Comparison of ENCODE assay signal across 7 cellular contexts in the genomic region with DNA sequence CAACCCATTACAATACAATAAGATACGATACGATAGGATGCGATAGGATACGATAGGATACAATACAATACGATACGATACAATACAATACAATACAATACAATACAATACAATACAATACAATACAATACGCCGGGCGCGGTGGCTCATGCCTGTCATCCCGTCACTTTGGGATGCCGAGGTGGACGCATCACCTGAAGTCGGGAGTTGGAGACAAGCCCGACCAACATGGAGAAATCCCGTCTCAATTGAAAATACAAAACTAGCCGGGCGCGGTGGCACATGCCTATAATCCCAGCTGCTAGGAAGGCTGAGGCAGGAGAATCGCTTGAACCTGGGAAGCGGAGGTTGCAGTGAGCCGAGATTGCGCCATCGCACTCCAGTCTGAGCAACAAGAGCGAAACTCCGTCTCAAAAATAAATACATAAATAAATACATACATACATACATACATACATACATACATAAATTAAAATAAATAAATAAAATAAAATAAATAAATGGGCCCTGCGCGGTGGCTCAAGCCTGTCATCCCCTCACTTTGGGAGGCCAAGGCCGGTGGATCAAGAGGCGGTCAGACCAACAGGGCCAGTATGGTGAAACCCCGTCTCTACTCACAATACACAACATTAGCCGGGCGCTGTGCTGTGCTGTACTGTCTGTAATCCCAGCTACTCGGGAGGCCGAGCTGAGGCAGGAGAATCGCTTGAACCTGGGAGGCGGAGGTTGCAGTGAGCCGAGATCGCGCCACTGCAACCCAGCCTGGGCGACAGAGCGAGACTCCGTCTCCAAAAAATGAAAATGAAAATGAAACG.
DNase-seq lines count a peak whose midpoint lies in the region; ATAC-seq, FAIRE-seq and TF ChIP-seq lines count a peak whose summit lies in the region.
"Not testable (repeated sequence)": the region's sequence is repeated elsewhere in the genome, so short reads cannot be mapped to it uniquely, and the experiment has no call there.

No MANE protein-coding gene starts in this region.

- SMC1A ChIA-PET in GM12878 (lab: Charles Lee; ENCODE audit: uncharacterized antibody, unreplicated experiment), result not testable (repeated sequence)

- H3K9me3 ChIP-seq in GM12878 (replicated peaks; ENCODE audit: control insufficient read depth, insufficient read depth, low read length), result not testable (repeated sequence)

- not testable (repeated sequence) for H3K27ac Mint-ChIP-seq in memory B cell

- BruUV-seq in GM12878 (replicated peaks; lab: Mats Ljungman, UMichigan), result not testable (repeated sequence)

- ATAC-seq in GM18870 (IDR thresholded peaks at IDR 0.05; ENCODE audit: unreplicated experiment), result peak; percentile 63
- ATAC-seq in GM21381 (IDR thresholded peaks at IDR 0.05; ENCODE audit: unreplicated experiment), result peak; percentile 72
- ATAC-seq in HG02678 (IDR thresholded peaks at IDR 0.05; ENCODE audit: unreplicated experiment), result peak; percentile 66
- ATAC-seq in HG03103 (IDR thresholded peaks at IDR 0.05; ENCODE audit: low read depth, unreplicated experiment), result peak; percentile 60
- peak; percentile 66 for ATAC-seq in HG03575 (IDR thresholded peaks at IDR 0.05; ENCODE audit: extremely low read depth, insufficient number of reproducible peaks, low FRiP score, unreplicated experiment)
- peak; percentile 89 for ATAC-seq in GM12878
- peak; percentile 66 for ATAC-seq in memory B cell (ENCODE audit: low read depth)

- not testable (repeated sequence) for H3K4me3 Mint-ChIP-seq in memory B cell

- not testable (repeated sequence) for H3K4me1 Mint-ChIP-seq in memory B cell

- not testable (repeated sequence) for H3K79me2 ChIP-seq in GM12878 (ENCODE audit: control insufficient read depth, insufficient read depth, low read length)

- H3K27ac ChIP-seq in GM12878 (ENCODE audit: control insufficient read depth, insufficient read depth), result not testable (repeated sequence)

- TF ChIP-seq EP300 in GM12878 (IDR thresholded peaks at IDR 0.05; ENCODE audit: borderline replicate concordance in 1 of 2, control insufficient read depth in 1 of 2, low read depth in 2 of 2, low read length in 2 of 2), result not testable (repeated sequence)

- CTCF ChIA-PET in GM12878 (lab: Yijun Ruan, JAX), result not testable (repeated sequence)

- in situ Hi-C loops in GM12878 (cut with MboI), result not testable (repeated sequence)

- H4K20me1 ChIP-seq in GM12878 (ENCODE audit: control insufficient read depth, insufficient read depth), result not testable (repeated sequence)

- not testable (repeated sequence) for H3K9ac ChIP-seq in GM12878 (ENCODE audit: control insufficient read depth, insufficient read depth, low read length)

- WGBS in GM12878 (ENCODE audit: insufficient coverage, insufficient replicate concordance, low lambda C conversion rate, missing lambda C conversion rate), result no CpG with 5 or more reads among the region's 44 CpGs

- DNase-seq in GM12878 (ENCODE audit: low read depth, low spot score); memory B cell (ENCODE audit: low spot score in 2 of 2): not testable (repeated sequence)

- TF ChIP-seq CTCF in GM12878 (IDR thresholded peaks at IDR 0.05 in 2 of 3, conservative IDR thresholded peaks at IDR 0.05 in 1 of 3; ENCODE audit: control insufficient read depth in 2 of 3, extremely low read depth in 1 of 3, insufficient read depth in 1 of 3, low read depth in 3 of 3, low read length in 3 of 3), result not testable (repeated sequence)

- H3K4me2 ChIP-seq in GM12878 (ENCODE audit: control insufficient read depth, insufficient read depth), result not testable (repeated sequence)

- H3K36me3 ChIP-seq in GM12878 (ENCODE audit: control insufficient read depth in 2 of 2, insufficient read depth in 2 of 2, low read length in 1 of 2), result not testable (repeated sequence)

- intact Hi-C loops in GM12878 (cut with micrococcal nuclease; ENCODE audit: unreplicated experiment), result not testable (repeated sequence)

- not testable (repeated sequence) for H2AFZ ChIP-seq in GM12878 (ENCODE audit: control insufficient read depth, low read depth, low read length)

- not testable (repeated sequence) for FAIRE-seq in GM12878 (lab: Jason Lieb, UNC)

- H3K9me3 Mint-ChIP-seq in memory B cell, result not testable (repeated sequence)

- H3K36me3 Mint-ChIP-seq in memory B cell, result not testable (repeated sequence)

- H3K27me3 Mint-ChIP-seq in memory B cell, result not testable (repeated sequence)

- H3K27me3 ChIP-seq in GM12878 (replicated peaks in 1 of 2; ENCODE audit: control insufficient read depth in 2 of 2, insufficient read depth in 2 of 2, low read length in 1 of 2), result not testable (repeated sequence)

- TF ChIP-seq POLR2A in GM12878 (IDR thresholded peaks at IDR 0.05; ENCODE audit: low read depth, low read length), result not testable (repeated sequence)

- RAD21 ChIA-PET in GM12878 (lab: Charles Lee; ENCODE audit: unreplicated experiment), result not testable (repeated sequence)

- not testable (repeated sequence) for H3K4me1 ChIP-seq in GM12878 (ENCODE audit: control insufficient read depth, insufficient read depth, low read length)

- not testable (repeated sequence) for TF ChIP-seq RAD21 in GM12878 (IDR thresholded peaks at IDR 0.05; ENCODE audit: insufficient read depth, low read depth, low read length)

- not testable (repeated sequence) for H3K4me3 ChIP-seq in GM12878

- POLR2A ChIA-PET in GM12878 (lab: Charles Lee), result not testable (repeated sequence)
